In the genomic region with DNA sequence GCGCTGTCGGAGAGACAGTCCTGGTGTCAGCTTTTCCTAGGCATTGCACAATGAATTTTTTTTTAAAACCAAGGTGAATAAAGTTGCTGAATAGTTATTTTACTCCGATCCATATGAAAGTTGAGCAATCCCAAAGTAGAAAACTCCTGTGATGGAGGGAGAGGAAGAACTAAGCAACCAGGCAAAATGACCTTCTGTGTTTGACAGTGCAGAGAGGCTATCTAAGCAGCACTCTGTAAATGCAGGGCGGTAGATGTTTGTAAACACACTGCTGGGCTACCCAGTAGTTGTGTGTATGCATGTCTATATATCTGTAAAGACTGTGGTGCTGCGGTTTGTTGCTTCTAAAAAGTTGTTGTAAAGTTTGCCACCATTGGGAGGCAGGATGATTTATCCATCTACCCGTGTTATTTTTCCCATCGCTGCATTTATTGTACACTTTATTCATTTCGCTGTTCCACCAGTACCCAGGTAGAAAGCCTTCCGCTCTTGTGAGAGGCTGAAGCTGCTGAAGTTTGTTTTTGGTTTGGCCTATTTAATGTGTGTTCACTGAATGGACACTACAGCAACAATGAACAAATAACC, we compare ENCODE assay signal across 7 cellular contexts. TPM values are rescaled to one million over a fixed set of nuclear protein-coding genes. Genes with fewer than 3 reads are reported as not detected.
DNase-seq lines count a peak whose midpoint lies in the region; ATAC-seq, FAIRE-seq and TF ChIP-seq lines count a peak whose summit lies in the region.

No MANE protein-coding gene starts in this region.

- intact Hi-C loops in pancreas (cut with DNase I) = no loop called here

- H3K4me3 ChIP-seq in GM12865 (ENCODE audit: low read depth, low read length) (peak overlapping the region; percentile 99), pancreas (peak overlapping the region; percentile 69 to 81 (median 76))

- peak overlapping the region in 3 of 4 donors; percentile 95 to 98 (median 97) for H3K27ac ChIP-seq in pancreas

- peak in 3 of 4 donors; percentile 11 to 38 (median 36) for ATAC-seq in pancreas

- no peaks in the 10 kb centered on the region for H3K27me3 ChIP-seq in pancreas

- FAIRE-seq in pancreas (lab: Jason Lieb, UNC) = no peak

- TF ChIP-seq CTCF in GM12865 (IDR thresholded peaks at IDR 0.05; ENCODE audit: insufficient read depth, low read depth, low read length, missing control alignments) = no peak
- TF ChIP-seq CTCF in pancreas (IDR thresholded peaks at IDR 0.05) = no peak

- H3K9me3 ChIP-seq in pancreas = no peaks in the 10 kb centered on the region

- WGBS in pancreas, 2 donors = 0 to 1% methylated on average over 9 of the region's 9 CpGs

- DNase-seq in GM12865 (ENCODE audit: low read depth) (peak; percentile 65), NCI-H1092 treated with DMSO at 0.1 percent for 48 hours (lab: John Stamatoyannopoulos, UW) (peak; percentile 67), germinal center (ENCODE audit: low spot score) (peak; percentile 17), pancreas (no peak), HEK293T (ENCODE audit: extremely low spot score) (no peak)
- DNase-seq in activated T-cell treated with anti-CD3 and anti-CD28 coated beads, Interleukin-2, amount 50 U/mL, for 48 hours = peak; percentile 38 to 40
- DNase-seq in stimulated activated CD4-positive, alpha-beta T cell treated with anti-CD3 and anti-CD28 coated beads, Interleukin-15, amount 100 ng/mL, for 24 hours = no peak

- no peaks in the 10 kb centered on the region for H3K36me3 ChIP-seq in pancreas

- CTCF ChIA-PET in HEK293T (lab: Yijun Ruan, JAX) = no interaction called here

- POLR2A ChIA-PET in HEK293T (lab: Yijun Ruan, JAX) = interaction anchor here (1.2 kb wide), 1 partner anchor 14 kb away, joined by 3 read pairs; no protein-coding TSS in a partner anchor

- peaks cover 16 to 33% (median 18%) of the 10 kb centered on the region in 3 donors for H3K4me1 ChIP-seq in pancreas

TF ChIP-seq in HEK293T, 16 proteins besides CTCF, POLR2A, EP300 and RAD21:
- no peak for TF ChIP-seq FOXA1 (IDR thresholded peaks at IDR 0.05)
- TF ChIP-seq, protein P1, sequence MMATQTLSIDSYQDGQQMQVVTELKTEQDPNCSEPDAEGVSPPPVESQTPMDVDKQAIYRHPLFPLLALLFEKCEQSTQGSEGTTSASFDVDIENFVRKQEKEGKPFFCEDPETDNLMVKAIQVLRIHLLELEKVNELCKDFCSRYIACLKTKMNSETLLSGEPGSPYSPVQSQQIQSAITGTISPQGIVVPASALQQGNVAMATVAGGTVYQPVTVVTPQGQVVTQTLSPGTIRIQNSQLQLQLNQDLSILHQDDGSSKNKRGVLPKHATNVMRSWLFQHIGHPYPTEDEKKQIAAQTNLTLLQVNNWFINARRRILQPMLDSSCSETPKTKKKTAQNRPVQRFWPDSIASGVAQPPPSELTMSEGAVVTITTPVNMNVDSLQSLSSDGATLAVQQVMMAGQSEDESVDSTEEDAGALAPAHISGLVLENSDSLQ (IDR thresholded peaks at IDR 0.05) = no peak; the same call in 1 of the 2 replicates
- no peak for TF ChIP-seq FOXM1 (IDR thresholded peaks at IDR 0.05; ENCODE audit: borderline replicate concordance)
- no peak for TF ChIP-seq CTBP1 (IDR thresholded peaks at IDR 0.05; ENCODE audit: borderline replicate concordance)
- no peak for TF ChIP-seq SP1 (IDR thresholded peaks at IDR 0.05)
- no peak for TF ChIP-seq BHLHE40 (IDR thresholded peaks at IDR 0.05; ENCODE audit: borderline replicate concordance)
- TF ChIP-seq TARDBP (IDR thresholded peaks at IDR 0.05) = no peak
- no peak for TF ChIP-seq ZNF384 (IDR thresholded peaks at IDR 0.05)
- TF ChIP-seq L3MBTL2 (conservative IDR thresholded peaks at IDR 0.05) = no peak
- TF ChIP-seq LEF1 (IDR thresholded peaks at IDR 0.05; ENCODE audit: borderline replicate concordance) = no peak
- TF ChIP-seq ELF4 (IDR thresholded peaks at IDR 0.05) = no peak
- TF ChIP-seq SUZ12 (IDR thresholded peaks at IDR 0.05) = no peak
- TF ChIP-seq NFRKB (IDR thresholded peaks at IDR 0.05) = no peak
- no peak for TF ChIP-seq HDGF (IDR thresholded peaks at IDR 0.05; ENCODE audit: borderline replicate concordance)
- TF ChIP-seq ARNT (IDR thresholded peaks at IDR 0.05) = no peak
- TF ChIP-seq FOXK2 (IDR thresholded peaks at IDR 0.05) = no peak
TF ChIP-seq in HEK293T: peak in this region for 0.

RNA-seq across cellular contexts. Expression of a gene that starts 1.3 kb away (rescaled TPM):
- 10 to 100 TPM; 16.1 to 31.6 (median 19.1) TPM for total RNA-seq in pancreas
- polyA plus RNA-seq in pancreas = 1 to 10 TPM; 5.1 to 5.3 TPM

Comparison
In these comparisons a context has a peak if more than half of its experiments do, and no peak if none do; other contexts are left out.
1. DNase-seq: peak in GM12865 (single experiment), NCI-H1092 treated with DMSO at 0.1 percent for 48 hours (single experiment), activated T-cell treated with anti-CD3 and anti-CD28 coated beads, Interleukin-2, amount 50 U/mL, for 48 hours (2 of 2) and germinal center (single experiment); none in pancreas (0 of 6), HEK293T (single experiment) and stimulated activated CD4-positive, alpha-beta T cell treated with anti-CD3 and anti-CD28 coated beads, Interleukin-15, amount 100 ng/mL, for 24 hours (single experiment).